8 cellular contexts compared by ENCODE assay signal in genomic region chr14:23056956-23057756, GRCh38. TPM values are rescaled to one million over a fixed set of nuclear protein-coding genes. Genes with fewer than 3 reads are reported as not detected.
A peak's percentile ranks its signal among the peaks of the same experiment; 100 is the strongest.
DNase-seq lines count a peak whose midpoint lies in the region; ATAC-seq and TF ChIP-seq lines count a peak whose summit lies in the region.

TSS of gene CDH24 (minus strand) at chr14:23057520. CDS start at chr14:23055733, 1,787 bp downstream.

- no peaks in the 10 kb centered on the region for H3K9me3 ChIP-seq in BE2C

- H3K4me1 ChIP-seq in BE2C, result peaks cover 11% of the 10 kb centered on the region

- intact Hi-C loops in activated naive CD4-positive, alpha-beta T cell treated with anti-CD3 and anti-CD28 coated beads for 36 hours (cut with micrococcal nuclease), result loop anchor here (1.0 to 5.0 kb wide), 4 partner anchors 22 to 500 kb away; no protein-coding TSS in a partner anchor
- intact Hi-C loops in Right ventricle myocardium superior (cut with DNase I), result no loop called here
- intact Hi-C loops in posterior vena cava (cut with DNase I), result loop anchor here (2.0 to 5.0 kb wide), 2 partner anchors 70 kb away; no protein-coding TSS in a partner anchor

- H3K4me3 ChIP-seq in BE2C (ENCODE audit: low read depth, low read length) (peak within 1 kb of the TSS; percentile 79), NB4 (ENCODE audit: low read depth, low read length) (peak within 1 kb of the TSS; percentile 57)

- no peak for TF ChIP-seq POLR2A in NB4 (IDR thresholded peaks at IDR 0.05; ENCODE audit: extremely low read depth, insufficient read length)

- ATAC-seq in GM21528 (IDR thresholded peaks at IDR 0.05; ENCODE audit: low FRiP score, unreplicated experiment) (peak; percentile 52), Right ventricle myocardium superior (ENCODE audit: poor library complexity) (peak; percentile 63)

- peaks cover 54% of the 10 kb centered on the region for H3K36me3 ChIP-seq in BE2C

- H3K4me1 Mint-ChIP-seq in activated naive CD4-positive, alpha-beta T cell treated with anti-CD3 and anti-CD28 coated beads for 36 hours (ENCODE audit: low read depth), result peaks cover 16% of the 10 kb centered on the region

- H3K27me3 ChIP-seq in BE2C, result no peaks in the 10 kb centered on the region

- no peak within 1 kb of the TSS for H3K27ac Mint-ChIP-seq in activated naive CD4-positive, alpha-beta T cell treated with anti-CD3 and anti-CD28 coated beads for 36 hours

- TF ChIP-seq CTCF in BE2C (IDR thresholded peaks at IDR 0.05; ENCODE audit: low read depth, low read length) (no peak), NB4 (IDR thresholded peaks at IDR 0.05; ENCODE audit: low read depth, low read length) (no peak)

- H3K4me3 Mint-ChIP-seq in activated naive CD4-positive, alpha-beta T cell treated with anti-CD3 and anti-CD28 coated beads for 36 hours, result peak within 1 kb of the TSS; percentile 80

- DNase-seq in BE2C (peak; percentile 88), NB4 (ENCODE audit: low read depth) (peak; percentile 84), Right ventricle myocardium superior (peak; percentile 77), posterior vena cava (ENCODE audit: low spot score) (peak; percentile 82), NCI-H1417 treated with DMSO at 0.1 percent for 48 hours (lab: John Stamatoyannopoulos, UW) (no peak), NCI-H524 (lab: John Stamatoyannopoulos, UW) (no peak)
- DNase-seq in activated naive CD4-positive, alpha-beta T cell treated with anti-CD3 and anti-CD28 coated beads for 36 hours, result peak; percentile 70

- no peaks in the 10 kb centered on the region for H3K9me3 Mint-ChIP-seq in activated naive CD4-positive, alpha-beta T cell treated with anti-CD3 and anti-CD28 coated beads for 36 hours

- peaks cover 13% of the 10 kb centered on the region for H3K36me3 Mint-ChIP-seq in activated naive CD4-positive, alpha-beta T cell treated with anti-CD3 and anti-CD28 coated beads for 36 hours (ENCODE audit: low read depth)

- CTCF ChIA-PET in activated naive CD4-positive, alpha-beta T cell treated with anti-CD3 and anti-CD28 coated beads for 36 hours (lab: Charles Lee), result interaction anchor here (0.5 to 21.5 kb wide), 35 partner anchors 11 to 404 kb away, joined by 3 to 713 read pairs (median 6); partner anchors contain the start of genes ACIN1, AJUBA, C14orf119 and HAUS4

- peaks cover 5% of the 10 kb centered on the region for H3K27me3 Mint-ChIP-seq in activated naive CD4-positive, alpha-beta T cell treated with anti-CD3 and anti-CD28 coated beads for 36 hours (ENCODE audit: low read depth)

RNA-seq across cellular contexts. Expression of gene CDH24, which starts in this region (rescaled TPM):
- polyA plus RNA-seq in BE2C (2012; ENCODE audit: insufficient read depth, insufficient read length, low read depth), result 135 TPM
- 1 to 10 TPM; 1.3 to 1.4 TPM for total RNA-seq in activated naive CD4-positive, alpha-beta T cell treated with anti-CD3 and anti-CD28 coated beads for 36 hours
- total RNA-seq in Right ventricle myocardium superior, result 1.6 TPM
- 1 to 10 TPM; 1.8 to 2.9 TPM for total RNA-seq in posterior vena cava

Comparison
In these comparisons a context has a peak if more than half of its experiments do, and no peak if none do; other contexts are left out.
1. DNase-seq: peak in BE2C (single experiment), NB4 (single experiment), activated naive CD4-positive, alpha-beta T cell treated with anti-CD3 and anti-CD28 coated beads for 36 hours (single experiment), Right ventricle myocardium superior (single experiment) and posterior vena cava (single experiment); none in NCI-H1417 treated with DMSO at 0.1 percent for 48 hours (single experiment) and NCI-H524 (0 of 2).